1 cellular context compared by ENCODE assay signal in genomic region chr1:1203561-1204424, GRCh38.
TF ChIP-seq lines count a peak whose summit lies in the region.

No MANE protein-coding gene starts in this region.

TF ChIP-seq in HepG2, 621 proteins besides CTCF, POLR2A, EP300 and RAD21:
- TF ChIP-seq, protein P1, sequence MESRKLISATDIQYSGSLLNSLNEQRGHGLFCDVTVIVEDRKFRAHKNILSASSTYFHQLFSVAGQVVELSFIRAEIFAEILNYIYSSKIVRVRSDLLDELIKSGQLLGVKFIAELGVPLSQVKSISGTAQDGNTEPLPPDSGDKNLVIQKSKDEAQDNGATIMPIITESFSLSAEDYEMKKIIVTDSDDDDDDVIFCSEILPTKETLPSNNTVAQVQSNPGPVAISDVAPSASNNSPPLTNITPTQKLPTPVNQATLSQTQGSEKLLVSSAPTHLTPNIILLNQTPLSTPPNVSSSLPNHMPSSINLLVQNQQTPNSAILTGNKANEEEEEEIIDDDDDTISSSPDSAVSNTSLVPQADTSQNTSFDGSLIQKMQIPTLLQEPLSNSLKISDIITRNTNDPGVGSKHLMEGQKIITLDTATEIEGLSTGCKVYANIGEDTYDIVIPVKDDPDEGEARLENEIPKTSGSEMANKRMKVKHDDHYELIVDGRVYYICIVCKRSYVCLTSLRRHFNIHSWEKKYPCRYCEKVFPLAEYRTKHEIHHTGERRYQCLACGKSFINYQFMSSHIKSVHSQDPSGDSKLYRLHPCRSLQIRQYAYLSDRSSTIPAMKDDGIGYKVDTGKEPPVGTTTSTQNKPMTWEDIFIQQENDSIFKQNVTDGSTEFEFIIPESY (CRISPR knock-in tag; IDR thresholded peaks at IDR 0.05): 0 out of 2 replicates have a peak, but pooled peaks have one; percentile 8
- TF ChIP-seq TIGD3 (CRISPR knock-in tag; IDR thresholded peaks at IDR 0.05; ENCODE audit: borderline replicate concordance): no peak
- 0 out of 2 replicates have a peak, but pooled peaks have one; percentile 13 for TF ChIP-seq ZNF687 (CRISPR knock-in tag; IDR thresholded peaks at IDR 0.05)
- peak; percentile 48; the same call in 1 of the 2 replicates for TF ChIP-seq EZH2 (conservative IDR thresholded peaks at IDR 0.05; ENCODE audit: low read depth, low read length)
- 0 out of 2 replicates have a peak, but pooled peaks have one; percentile 15 for TF ChIP-seq ZSCAN21 (CRISPR knock-in tag; IDR thresholded peaks at IDR 0.05; ENCODE audit: borderline replicate concordance)
- no peak for TF ChIP-seq ZNF674 (CRISPR knock-in tag; IDR thresholded peaks at IDR 0.05; ENCODE audit: low read depth)
- TF ChIP-seq, protein P2, sequence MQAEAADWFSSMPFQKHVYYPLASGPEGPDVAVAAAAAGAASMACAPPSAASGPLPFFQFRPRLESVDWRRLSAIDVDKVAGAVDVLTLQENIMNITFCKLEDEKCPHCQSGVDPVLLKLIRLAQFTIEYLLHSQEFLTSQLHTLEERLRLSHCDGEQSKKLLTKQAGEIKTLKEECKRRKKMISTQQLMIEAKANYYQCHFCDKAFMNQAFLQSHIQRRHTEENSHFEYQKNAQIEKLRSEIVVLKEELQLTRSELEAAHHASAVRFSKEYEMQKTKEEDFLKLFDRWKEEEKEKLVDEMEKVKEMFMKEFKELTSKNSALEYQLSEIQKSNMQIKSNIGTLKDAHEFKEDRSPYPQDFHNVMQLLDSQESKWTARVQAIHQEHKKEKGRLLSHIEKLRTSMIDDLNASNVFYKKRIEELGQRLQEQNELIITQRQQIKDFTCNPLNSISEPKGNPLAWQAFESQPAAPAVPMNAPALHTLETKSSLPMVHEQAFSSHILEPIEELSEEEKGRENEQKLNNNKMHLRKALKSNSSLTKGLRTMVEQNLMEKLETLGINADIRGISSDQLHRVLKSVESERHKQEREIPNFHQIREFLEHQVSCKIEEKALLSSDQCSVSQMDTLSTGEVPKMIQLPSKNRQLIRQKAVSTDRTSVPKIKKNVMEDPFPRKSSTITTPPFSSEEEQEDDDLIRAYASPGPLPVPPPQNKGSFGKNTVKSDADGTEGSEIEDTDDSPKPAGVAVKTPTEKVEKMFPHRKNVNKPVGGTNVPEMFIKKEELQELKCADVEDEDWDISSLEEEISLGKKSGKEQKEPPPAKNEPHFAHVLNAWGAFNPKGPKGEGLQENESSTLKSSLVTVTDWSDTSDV (CRISPR knock-in tag; IDR thresholded peaks at IDR 0.05): no peak
